22 cellular contexts compared by ENCODE assay signal in genomic region chr1:159896086-159896930, GRCh38. TPM values are rescaled to one million over a fixed set of nuclear protein-coding genes. Genes with fewer than 3 reads are reported as not detected.
A peak's percentile ranks its signal among the peaks of the same experiment; 100 is the strongest.
DNase-seq lines count a peak whose midpoint lies in the region; TF ChIP-seq lines count a peak whose summit lies in the region.
"Had no signal": no experiment of that assay in that cellular context is flagged by ENCODE, and none has a peak within 500 bp of the region (broad histone marks: within the 10 kb centered on the region; RNA-seq: fewer than 3 reads in every experiment).

No MANE protein-coding gene starts in this region.

- TF ChIP-seq CTCF in colonic mucosa (IDR thresholded peaks at IDR 0.05) (no peak), thyroid gland (IDR thresholded peaks at IDR 0.05) (no peak), GM10266 (IDR thresholded peaks at IDR 0.05; ENCODE audit: control insufficient read depth, insufficient read depth, low read depth, missing control alignments) (no peak), A673 (conservative IDR thresholded peaks at IDR 0.05; ENCODE audit: low read depth, low read length) (no peak)

- 60% methylated on average over 4 of the region's 5 CpGs for WGBS in mesenchymal stem cell
- WGBS in thyroid gland, 2 donors = 50 to 51% methylated on average over 5 of the region's 5 CpGs

- intact Hi-C loops in colonic mucosa (cut with DNase I) = no loop called here
- intact Hi-C loops in thyroid gland (cut with DNase I) = no loop called here
- intact Hi-C loops in A673 (cut with micrococcal nuclease; ENCODE audit: unreplicated experiment) = no loop called here

- H3K27ac ChIP-seq in colonic mucosa (peak overlapping the region; percentile 22), mesenchymal stem cell (ENCODE audit: low read length, poor library complexity, severe bottlenecking) (no peak overlapping the region), thyroid gland (peak overlapping the region in 2 of 3 donors; percentile 15 to 26), A673 (ENCODE audit: low read depth, low read length, poor library complexity, severe bottlenecking) (no peak overlapping the region)
- H3K27ac ChIP-seq: 22Rv1, BLaER1, SJCRH30, tibial nerve had no signal

- no peaks in the 10 kb centered on the region for H3K9me3 ChIP-seq in colonic mucosa
- H3K9me3 ChIP-seq in mesenchymal stem cell (ENCODE audit: control insufficient read depth, low read length) = no peaks in the 10 kb centered on the region
- no peaks in the 10 kb centered on the region for H3K9me3 ChIP-seq in thyroid gland
- H3K9me3 ChIP-seq in A673 (ENCODE audit: low read depth, low read length, poor library complexity, severe bottlenecking) = no peaks in the 10 kb centered on the region
- H3K9me3 ChIP-seq: BLaER1, SJCRH30, tibial nerve had no signal

- H3K4me3 ChIP-seq in colonic mucosa (no peak overlapping the region), mesenchymal stem cell (ENCODE audit: insufficient read depth in 1 of 2, low read depth in 1 of 2, low read length in 2 of 2) (no peak overlapping the region), thyroid gland (replicated peaks in 1 of 3) (no peak overlapping the region), A673 (ENCODE audit: low read depth, low read length, poor library complexity, severe bottlenecking) (no peak overlapping the region)
- H3K4me3 ChIP-seq: BLaER1, SJCRH30, tibial nerve had no signal

- H2BK15ac ChIP-seq in mesenchymal stem cell (ENCODE audit: low read depth, poor library complexity, severe bottlenecking) = no peak overlapping the region

- no peak overlapping the region for H4K91ac ChIP-seq in mesenchymal stem cell (ENCODE audit: low read length)

- no peak overlapping the region for H3K9ac ChIP-seq in colonic mucosa (ENCODE audit: low read depth in 2 of 2, low read length in 2 of 2)
- no peak overlapping the region for H3K9ac ChIP-seq in mesenchymal stem cell (ENCODE audit: low read length)
- H3K9ac ChIP-seq: BLaER1 had no signal

- no peak overlapping the region for H3K23ac ChIP-seq in mesenchymal stem cell (ENCODE audit: low read length in 2 of 2)

- H4K8ac ChIP-seq in mesenchymal stem cell (ENCODE audit: low read length) = no peak overlapping the region

- peak overlapping the region in 1 of 2 experiments; percentile 19 for H2BK12ac ChIP-seq in mesenchymal stem cell (ENCODE audit: low read length in 2 of 2)

- CTCF ChIA-PET in A673 (lab: Charles Lee) = no interaction called here

- H3K18ac ChIP-seq in mesenchymal stem cell (ENCODE audit: low read depth in 1 of 2, low read length in 2 of 2) = peak overlapping the region in 1 of 2 experiments; percentile 42

- POLR2A ChIA-PET in A673 (lab: Charles Lee; ENCODE audit: low non-redundant PET) = interaction anchor here (0.7 kb wide), 1 partner anchor 700 kb away, joined by 3 read pairs; no protein-coding TSS in a partner anchor

- H2AK5ac ChIP-seq in mesenchymal stem cell (ENCODE audit: low read length, severe bottlenecking) = no peak overlapping the region

- H3K27me3 ChIP-seq in colonic mucosa = no peaks in the 10 kb centered on the region
- H3K27me3 ChIP-seq in mesenchymal stem cell (ENCODE audit: control insufficient read depth in 1 of 2, insufficient read depth in 1 of 2, low read length in 2 of 2) = peaks cover 0 to 4% of the 10 kb centered on the region in 2 experiments
- H3K27me3 ChIP-seq in thyroid gland = no peaks in the 10 kb centered on the region
- no peaks in the 10 kb centered on the region for H3K27me3 ChIP-seq in A673 (replicated peaks; ENCODE audit: insufficient read depth, low read depth, low read length, poor library complexity)
- H3K27me3 ChIP-seq: BLaER1, SJCRH30, tibial nerve had no signal

- H2AFZ ChIP-seq in mesenchymal stem cell (ENCODE audit: low read depth, low read length) = no peak overlapping the region

- TF ChIP-seq POLR2A in thyroid gland (IDR thresholded peaks at IDR 0.05) = no peak

- H3K36me3 ChIP-seq in colonic mucosa (no peaks in the 10 kb centered on the region), mesenchymal stem cell (ENCODE audit: control insufficient read depth in 1 of 2, insufficient read depth in 2 of 2, low read depth in 1 of 2, low read length in 2 of 2) (no peaks in the 10 kb centered on the region), thyroid gland (no peaks in the 10 kb centered on the region), A673 (ENCODE audit: insufficient read depth, low read length, poor library complexity, severe bottlenecking) (no peaks in the 10 kb centered on the region)
- H3K36me3 ChIP-seq: BLaER1, SJCRH30, tibial nerve had no signal

- DNase-seq in DMS53 (lab: John Stamatoyannopoulos, UW) (peak; percentile 18), DMS53 treated with DMSO at 0.1 percent for 48 hours (lab: John Stamatoyannopoulos, UW; ENCODE audit: unreplicated experiment) (no peak), colonic mucosa (no peak), mesenchymal stem cell (peak; percentile 73), thyroid gland (no peak), GM10266 (ENCODE audit: extremely low spot score) (no peak), superior temporal gyrus (ENCODE audit: extremely low spot score) (no peak), A673 (ENCODE audit: low spot score) (no peak)
- DNase-seq: activated CD8-positive, alpha-beta memory T cell treated with anti-CD3 and anti-CD28 coated beads for 24 hours; activated T-cell treated with anti-CD3 and anti-CD28 coated beads, Interleukin-2, amount 50 U/mL, for 72 hours; cortex of kidney; Karpas-422; NCI-H526 treated with DMSO at 0.1 percent for 48 hours; stimulated activated naive B cell treated with anti-CD40 and anti-IgM and Interleukin-4, amounts not matched to agents 10 μg/mL and 1 μg/mL and 100 μg/mL, for 72 hours; T-helper 9 cell had no signal

- H2BK120ac ChIP-seq in mesenchymal stem cell (ENCODE audit: low read depth, low read length) = no peak overlapping the region

- no peaks in the 10 kb centered on the region for H3K79me1 ChIP-seq in mesenchymal stem cell (replicated peaks; ENCODE audit: low read length, poor library complexity, severe bottlenecking)

- no peak overlapping the region for H3K4ac ChIP-seq in mesenchymal stem cell (ENCODE audit: low read depth in 1 of 2, low read length in 2 of 2)

- no TSS peak for BruUV-seq in A673 (replicated peaks; lab: Mats Ljungman, UMichigan)

- no peak overlapping the region for H2BK5ac ChIP-seq in mesenchymal stem cell (ENCODE audit: low read depth, low read length, poor library complexity, severe bottlenecking)

- H3K4me1 ChIP-seq in colonic mucosa (no peaks in the 10 kb centered on the region), mesenchymal stem cell (ENCODE audit: control insufficient read depth, insufficient read depth, low read depth, low read length) (peaks cover 12% of the 10 kb centered on the region), thyroid gland (peaks cover 23 to 29% of the 10 kb centered on the region in 2 donors), A673 (ENCODE audit: insufficient read depth, low read length, poor library complexity, severe bottlenecking) (peaks cover 12% of the 10 kb centered on the region)

- no peak overlapping the region for H3K14ac ChIP-seq in mesenchymal stem cell (ENCODE audit: low read length in 2 of 2)

- H3K4me2 ChIP-seq in mesenchymal stem cell (ENCODE audit: low read length, poor library complexity, severe bottlenecking) = no peak overlapping the region
- H3K4me2 ChIP-seq: BLaER1 had no signal

RNA-seq across cellular contexts. Expression of gene CFAP45, which starts 3.7 kb away (rescaled TPM):
- total RNA-seq in colonic mucosa (under 1 TPM in 1 of 2 donors, not detected in 1; 0.30 TPM), thyroid gland (under 1 TPM in 2 of 4 donors, not detected in 2; 0.56 to 0.94 TPM), A673 (2021) (1.5 and 3.6 TPM in 2 replicates)
- 0.86 TPM for polyA plus RNA-seq in mesenchymal stem cell (2013, experiment 1 of 2)
- polyA plus RNA-seq in mesenchymal stem cell (2013, experiment 2 of 2) = 0.71 TPM
- total RNA-seq: G401 had no signal

RNA-seq across cellular contexts. Expression of gene TAGLN2, which starts 29.0 kb away (rescaled TPM):
- total RNA-seq in colonic mucosa = 100 to 1,000 TPM; 354 to 515 TPM
- 328 TPM for polyA plus RNA-seq in mesenchymal stem cell (2013, experiment 1 of 2)
- polyA plus RNA-seq in mesenchymal stem cell (2013, experiment 2 of 2) = 330 TPM
- total RNA-seq in thyroid gland = 100 to 1,000 TPM; 104 to 170 (median 151) TPM
- 155 and 198 TPM in 2 replicates for total RNA-seq in A673 (2021)

RNA-seq across cellular contexts. Expression of gene VSIG8, which starts 33.9 kb away (rescaled TPM):
- total RNA-seq in colonic mucosa = not detected
- polyA plus RNA-seq in mesenchymal stem cell (2013, experiment 1 of 2) = not detected
- not detected for polyA plus RNA-seq in mesenchymal stem cell (2013, experiment 2 of 2)
- under 1 TPM in 1 of 4 donors, not detected in 3; 0.11 TPM for total RNA-seq in thyroid gland
- not detected in 2 replicates for total RNA-seq in A673 (2021)
- total RNA-seq: activated T-cell treated with anti-CD3 and anti-CD28 coated beads, Interleukin-2, amount 50 U/mL, for 72 hours; G401; renal cortical epithelial cell; SJCRH30 had no signal

RNA-seq across cellular contexts. Expression of gene IGSF9, which starts 49.1 kb away (rescaled TPM):
- total RNA-seq in colonic mucosa = 10 to 100 TPM; 14.1 to 41.8 TPM
- 0.03 TPM for polyA plus RNA-seq in mesenchymal stem cell (2013, experiment 1 of 2)
- polyA plus RNA-seq in mesenchymal stem cell (2013, experiment 2 of 2) = 0.03 TPM
- 1 to 10 TPM in 3 of 4 donors, under 1 TPM in 1; 0.71 to 1.9 (median 1.4) TPM for total RNA-seq in thyroid gland
- total RNA-seq in A673 (2021) = 6.5 and 7.1 TPM in 2 replicates
- total RNA-seq: activated naive CD4-positive, alpha-beta T cell treated with anti-CD3 and anti-CD28 coated beads, Interleukin-2, amount 50 U/mL, for 72 hours; G401; renal cortical epithelial cell had no signal

RNA-seq across cellular contexts. Expression of gene SLAMF9, which starts 57.7 kb away (rescaled TPM):
- not detected for total RNA-seq in colonic mucosa
- not detected for polyA plus RNA-seq in mesenchymal stem cell (2013, experiment 1 of 2)
- polyA plus RNA-seq in mesenchymal stem cell (2013, experiment 2 of 2) = not detected
- not detected for total RNA-seq in thyroid gland
- not detected in 2 replicates for total RNA-seq in A673 (2021)
- total RNA-seq: activated naive CD4-positive, alpha-beta T cell treated with anti-CD3 and anti-CD28 coated beads, Interleukin-2, amount 50 U/mL, for 72 hours; activated T-cell treated with anti-CD3 and anti-CD28 coated beads, Interleukin-2, amount 50 U/mL, for 72 hours; G401; renal cortical epithelial cell; SJCRH30; tibial nerve had no signal

Comparison
In these comparisons a context has a peak if more than half of its experiments do, and no peak if none do; other contexts are left out.
1. DNase-seq: peak in DMS53 (single experiment) and mesenchymal stem cell (single experiment); none in DMS53 treated with DMSO at 0.1 percent for 48 hours (single experiment), colonic mucosa (single experiment), thyroid gland (0 of 2), GM10266 (single experiment), superior temporal gyrus (single experiment) and A673 (single experiment).
2. H3K27ac ChIP-seq: peak in colonic mucosa (single experiment) and thyroid gland (2 of 3); none in mesenchymal stem cell (single experiment) and A673 (single experiment).